In the genomic region with DNA sequence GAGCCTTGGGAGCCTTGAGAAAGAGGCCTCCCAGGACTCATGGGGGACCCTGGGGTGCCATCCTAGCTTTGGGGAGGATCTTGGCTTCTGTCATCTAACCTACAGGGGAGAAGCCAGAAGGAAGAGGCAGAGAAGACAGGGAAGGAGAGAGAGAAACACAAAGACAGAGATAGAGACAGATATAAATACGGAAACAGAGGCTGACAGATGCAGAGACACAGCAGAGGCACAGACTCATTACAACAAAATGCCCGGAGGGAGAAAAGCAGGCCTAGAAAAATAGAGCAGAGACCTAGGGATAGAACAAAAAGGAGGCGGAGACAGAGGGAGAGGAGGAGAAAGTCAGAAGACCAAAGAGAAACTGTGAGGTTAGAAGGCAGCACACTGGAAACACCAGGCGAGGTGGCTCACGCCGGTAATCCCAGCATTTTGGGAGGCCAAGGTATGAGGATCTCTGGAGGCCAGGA, we compare ENCODE assay signal across 12 cellular contexts. TPM values are rescaled to one million over a fixed set of nuclear protein-coding genes. Genes with fewer than 3 reads are reported as not detected.
DNase-seq lines count a peak whose midpoint lies in the region; TF ChIP-seq lines count a peak whose summit lies in the region.
"Had no signal": no experiment of that assay in that cellular context is flagged by ENCODE, and none has a peak within 500 bp of the region (broad histone marks: within the 10 kb centered on the region; RNA-seq: fewer than 3 reads in every experiment).

No MANE protein-coding gene starts in this region.

- no peaks in the 10 kb centered on the region for H3K36me3 ChIP-seq in WERI-Rb-1

- peak overlapping the region; percentile 82 for H3K4me3 Mint-ChIP-seq in HFFc6
- peak overlapping the region in 1 of 5 experiments; percentile 46 for H3K4me3 Mint-ChIP-seq in brain

- no peaks in the 10 kb centered on the region for H3K27me3 ChIP-seq in WERI-Rb-1 (ENCODE audit: insufficient read depth, low read depth, severe bottlenecking)

- no peaks in the 10 kb centered on the region; the same call in none of the 2 replicates for H3K27me3 Mint-ChIP-seq in HFFc6 (ENCODE audit: insufficient read depth)
- H3K27me3 Mint-ChIP-seq in brain: peaks cover 80% of the 10 kb centered on the region

- TF ChIP-seq CTCF in HFFc6 (IDR thresholded peaks at IDR 0.05): no peak
- no peak for TF ChIP-seq CTCF in brain (conservative IDR thresholded peaks at IDR 0.05)
- TF ChIP-seq CTCF in WERI-Rb-1 (IDR thresholded peaks at IDR 0.05; ENCODE audit: low read depth, low read length): no peak

- no peaks in the 10 kb centered on the region for H3K9me3 ChIP-seq in WERI-Rb-1 (ENCODE audit: severe bottlenecking)

- H3K36me3 Mint-ChIP-seq in HFFc6 (ENCODE audit: low read depth) (peaks cover 7% of the 10 kb centered on the region; the same call in 1 of the 2 replicates), brain (no peaks in the 10 kb centered on the region)
- H3K36me3 Mint-ChIP-seq: naive B cell had no signal

- no peak overlapping the region for H3K4me3 ChIP-seq in WERI-Rb-1 (ENCODE audit: low read depth, low read length)

- DNase-seq in HFFc6 (peak; percentile 64), islet precursor cell (peak; percentile 89), stromal cell of bone marrow (ENCODE audit: low read depth) (peak; percentile 21), KG1 (lab: John Stamatoyannopoulos, UW) (no peak), DMS 273 (lab: John Stamatoyannopoulos, UW; ENCODE audit: unreplicated experiment) (no peak), WERI-Rb-1 (no peak), AG20443 (ENCODE audit: low spot score) (no peak)
- DNase-seq: DND-41, naive B cell, NCI-H1694 had no signal

- H3K9me3 Mint-ChIP-seq in HFFc6 (no peaks in the 10 kb centered on the region), brain (no peaks in the 10 kb centered on the region)
- H3K9me3 Mint-ChIP-seq: naive B cell had no signal

- H3K27ac ChIP-seq in WERI-Rb-1: no peak overlapping the region

- peak overlapping the region; percentile 95 for H3K27ac Mint-ChIP-seq in HFFc6
- peak overlapping the region in 3 of 5 experiments; percentile 25 to 63 (median 49) for H3K27ac Mint-ChIP-seq in brain

- H3K4me1 Mint-ChIP-seq in HFFc6 (ENCODE audit: low read depth) (peaks cover 53% of the 10 kb centered on the region), brain (peaks cover 31% of the 10 kb centered on the region)

RNA-seq across cellular contexts. Expression of a gene that starts 1.9 kb away (rescaled TPM):
- 10 to 100 TPM in 4 of 6 experiments, 1 to 10 TPM in 2; 3.2 to 23.6 (median 20.2) TPM for total RNA-seq in HFFc6 (2021; fragmentation: NEBNext Ultra II Directional; extraction: Animal tissue kit (Norgen Biotek cat#: 25700))
- polyA plus RNA-seq in brain (ENCODE audit: insufficient read depth, low read depth, low replicate concordance): 2.2 TPM

RNA-seq across cellular contexts. Expression of a gene that starts 25.0 kb away (rescaled TPM):
- under 1 TPM in 4 of 6 experiments, not detected in 2; 0.13 to 0.46 (median 0.41) TPM for total RNA-seq in HFFc6 (2021; fragmentation: NEBNext Ultra II Directional; extraction: Animal tissue kit (Norgen Biotek cat#: 25700))
- polyA plus RNA-seq in brain (ENCODE audit: insufficient read depth, low read depth, low replicate concordance): not detected

RNA-seq across cellular contexts. Expression of a gene that starts 34.8 kb away (rescaled TPM):
- total RNA-seq in HFFc6 (2021; fragmentation: NEBNext Ultra II Directional; extraction: Animal tissue kit (Norgen Biotek cat#: 25700)): under 1 TPM in 1 of 6 experiments, not detected in 5; 0.10 TPM
- polyA plus RNA-seq in brain (ENCODE audit: insufficient read depth, low read depth, low replicate concordance): 0.32 TPM

RNA-seq across cellular contexts. Expression of a gene that starts 36.5 kb away (rescaled TPM):
- total RNA-seq in HFFc6 (2021; fragmentation: NEBNext Ultra II Directional; extraction: Animal tissue kit (Norgen Biotek cat#: 25700)): not detected
- 0.42 TPM for polyA plus RNA-seq in brain (ENCODE audit: insufficient read depth, low read depth, low replicate concordance)
- total RNA-seq: glomerular endothelial cell had no signal

Comparison
In these comparisons a context has a peak if more than half of its experiments do, and no peak if none do; other contexts are left out.
1. DNase-seq: peak in HFFc6 (single experiment), islet precursor cell (single experiment) and stromal cell of bone marrow (single experiment); none in KG1 (single experiment), DMS 273 (single experiment), WERI-Rb-1 (single experiment) and AG20443 (single experiment).